In genomic region chr7:116560021-116560970, GRCh38 we compare ENCODE assay signal across 1 cellular context.
A peak's percentile ranks its signal among the peaks of the same experiment; 100 is the strongest.
TF ChIP-seq lines count a peak whose summit lies in the region.

No MANE protein-coding gene starts in this region.

TF ChIP-seq in SK-N-SH, 30 proteins besides CTCF, POLR2A, EP300 and RAD21 (continued from another document):
- TF ChIP-seq PBX3 (IDR thresholded peaks at IDR 0.05) = no peak; the same call in none of the 2 replicates
- no peak for TF ChIP-seq CHD2 (IDR thresholded peaks at IDR 0.05; ENCODE audit: low read length, partially characterized antibody)
- TF ChIP-seq NFIC (IDR thresholded peaks at IDR 0.05; ENCODE audit: borderline replicate concordance) = peak; percentile 95
- no peak for TF ChIP-seq TEAD4 (IDR thresholded peaks at IDR 0.05; ENCODE audit: borderline replicate concordance, insufficient read depth)
- TF ChIP-seq TCF12 (IDR thresholded peaks at IDR 0.05) = peak; percentile 51; the same call in 1 of the 2 replicates
- TF ChIP-seq JUND (IDR thresholded peaks at IDR 0.05) = peak; percentile 15; the same call in 1 of the 2 replicates
- TF ChIP-seq NRF1 (IDR thresholded peaks at IDR 0.05; ENCODE audit: low read depth, low read length) = no peak
